In the genomic region with DNA sequence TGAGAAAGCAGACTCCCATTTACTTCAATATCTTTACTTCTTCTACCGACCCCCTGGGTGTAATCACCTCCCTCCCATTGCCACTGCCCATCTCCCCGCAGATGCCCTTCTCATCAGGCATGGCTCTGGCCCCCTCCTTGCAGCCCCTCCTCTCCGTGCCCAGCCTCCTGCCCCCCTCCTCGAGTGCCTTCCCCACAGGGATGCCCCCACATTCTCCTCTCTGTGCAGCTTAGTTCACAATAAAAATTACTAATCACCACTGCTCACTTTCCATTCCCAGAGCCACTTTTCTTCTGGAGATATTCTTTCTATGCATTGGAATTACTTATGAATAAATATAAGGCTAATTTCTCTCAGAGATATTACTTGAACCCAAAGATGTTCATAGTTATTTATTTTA, we compare ENCODE assay signal across 23 cellular contexts. TPM values are rescaled to one million over a fixed set of nuclear protein-coding genes. Genes with fewer than 3 reads are reported as not detected.
A peak's percentile ranks its signal among the peaks of the same experiment; 100 is the strongest.
DNase-seq lines count a peak whose midpoint lies in the region; ATAC-seq lines count a peak whose summit lies in the region.
"Had no signal": no experiment of that assay in that cellular context is flagged by ENCODE, and none has a peak within 500 bp of the region (broad histone marks: within the 10 kb centered on the region; RNA-seq: fewer than 3 reads in every experiment).

No MANE protein-coding gene starts in this region.

- peak overlapping the region; percentile 84 for H3K27ac Mint-ChIP-seq in activated T-cell treated with anti-CD3 and anti-CD28 coated beads, Interleukin-2, amount 50 U/mL, for 24 hours
- peak overlapping the region; percentile 16 for H3K27ac Mint-ChIP-seq in activated CD8-positive, alpha-beta T cell treated with anti-CD3 and anti-CD28 coated beads, Interleukin-2, amount 10 ng/mL, durations not matched to agents 7 days and 5 days
- H3K27ac Mint-ChIP-seq in activated naive CD4-positive, alpha-beta T cell treated with anti-CD3 and anti-CD28 coated beads for 36 hours, result no peak overlapping the region

- H3K27ac ChIP-seq in BLaER1, result peak overlapping the region; percentile 44; the same call in 1 of the 2 replicates
- H3K27ac ChIP-seq: GM23248 had no signal

- peaks cover 50% of the 10 kb centered on the region for H3K27me3 Mint-ChIP-seq in activated T-cell treated with anti-CD3 and anti-CD28 coated beads, Interleukin-2, amount 50 U/mL, for 24 hours
- peaks cover 26% of the 10 kb centered on the region for H3K27me3 Mint-ChIP-seq in activated CD8-positive, alpha-beta T cell treated with anti-CD3 and anti-CD28 coated beads, Interleukin-2, amount 10 ng/mL, durations not matched to agents 7 days and 5 days (ENCODE audit: low read depth)
- H3K27me3 Mint-ChIP-seq in activated naive CD4-positive, alpha-beta T cell treated with anti-CD3 and anti-CD28 coated beads for 36 hours (ENCODE audit: low read depth), result peaks cover 18% of the 10 kb centered on the region

- no peaks in the 10 kb centered on the region for H4K20me1 ChIP-seq in BLaER1

- DNase-seq in activated T-cell treated with anti-CD3 and anti-CD28 coated beads, Interleukin-2, amount 50 U/mL, for 24 hours, result no peak
- no peak for DNase-seq in activated T-cell treated with anti-CD3 and anti-CD28 coated beads for 4 hours
- DNase-seq in activated CD8-positive, alpha-beta T cell treated with anti-CD3 and anti-CD28 coated beads, Interleukin-2, amount 10 ng/mL, durations not matched to agents 7 days and 5 days, result no peak
- peak; percentile 20 for DNase-seq in stimulated activated CD8-positive, alpha-beta memory T cell treated with anti-CD3 and anti-CD28 coated beads, Interleukin-4, amount 100 ng/mL, for 48 hours
- no peak for DNase-seq in activated naive CD4-positive, alpha-beta T cell treated with anti-CD3 and anti-CD28 coated beads for 36 hours
- no peak for DNase-seq in NCI-H2107 (lab: John Stamatoyannopoulos, UW)
- DNase-seq: 8988T, DMS53, GM23248, MG63, NCI-H1417, NCI-H1694 treated with DMSO at 0.1 percent for 48 hours, NCI-H2081 treated with DMSO at 0.1 percent for 48 hours, NCI-H446, NCI-H526, OCI-M1 had no signal

- H3K36me3 ChIP-seq in BLaER1, result no peaks in the 10 kb centered on the region
- H3K36me3 ChIP-seq: HAP-1, MG63 had no signal

- 0 out of 2 replicates have a peak overlapping the region, but pooled peaks have one; percentile 13 for H3K9ac ChIP-seq in BLaER1
- H3K9ac ChIP-seq: GM23248 had no signal

- H3K36me3 Mint-ChIP-seq in activated T-cell treated with anti-CD3 and anti-CD28 coated beads, Interleukin-2, amount 50 U/mL, for 24 hours (ENCODE audit: low read depth), result no peaks in the 10 kb centered on the region
- H3K36me3 Mint-ChIP-seq in activated CD8-positive, alpha-beta T cell treated with anti-CD3 and anti-CD28 coated beads, Interleukin-2, amount 10 ng/mL, durations not matched to agents 7 days and 5 days (ENCODE audit: low read depth), result no peaks in the 10 kb centered on the region
- no peaks in the 10 kb centered on the region for H3K36me3 Mint-ChIP-seq in activated naive CD4-positive, alpha-beta T cell treated with anti-CD3 and anti-CD28 coated beads for 36 hours (ENCODE audit: low read depth)

- no peaks in the 10 kb centered on the region for H3K9me3 Mint-ChIP-seq in activated T-cell treated with anti-CD3 and anti-CD28 coated beads, Interleukin-2, amount 50 U/mL, for 24 hours
- H3K9me3 Mint-ChIP-seq in activated CD8-positive, alpha-beta T cell treated with anti-CD3 and anti-CD28 coated beads, Interleukin-2, amount 10 ng/mL, durations not matched to agents 7 days and 5 days (ENCODE audit: insufficient read depth), result no peaks in the 10 kb centered on the region
- H3K9me3 Mint-ChIP-seq in activated naive CD4-positive, alpha-beta T cell treated with anti-CD3 and anti-CD28 coated beads for 36 hours, result no peaks in the 10 kb centered on the region

- peak overlapping the region; percentile 88 for H3K4me2 ChIP-seq in BLaER1

- intact Hi-C loops in activated naive CD4-positive, alpha-beta T cell treated with anti-CD3 and anti-CD28 coated beads for 36 hours (cut with micrococcal nuclease), result no loop called here

- no peaks in the 10 kb centered on the region for H3K27me3 ChIP-seq in BLaER1

- no peak for ATAC-seq in activated CD8-positive, alpha-beta T cell treated with anti-CD3 and anti-CD28 coated beads, Interleukin-2, amount 10 ng/mL, durations not matched to agents 7 days and 5 days
- no peak for ATAC-seq in HG02870 (IDR thresholded peaks at IDR 0.05; ENCODE audit: unreplicated experiment)
- ATAC-seq: K562, Right ventricle myocardium inferior had no signal

- H3K4me1 ChIP-seq in BLaER1, result peaks cover 74% of the 10 kb centered on the region
- H3K4me1 ChIP-seq: HAP-1 had no signal

- no peak overlapping the region for H3K4me3 ChIP-seq in BLaER1
- H3K4me3 ChIP-seq: GM23248, HAP-1, K562, MG63 had no signal

- POLR2A ChIA-PET in activated CD8-positive, alpha-beta T cell treated with anti-CD3 and anti-CD28 coated beads, Interleukin-2, amount 10 ng/mL, durations not matched to agents 7 days and 5 days (lab: Charles Lee), result no interaction called here

- H3K9me3 ChIP-seq in BLaER1, result no peaks in the 10 kb centered on the region
- H3K9me3 ChIP-seq: HAP-1, MG63 had no signal

- H3K4me1 Mint-ChIP-seq in activated T-cell treated with anti-CD3 and anti-CD28 coated beads, Interleukin-2, amount 50 U/mL, for 24 hours (ENCODE audit: low read depth), result peaks cover 38% of the 10 kb centered on the region
- H3K4me1 Mint-ChIP-seq in activated CD8-positive, alpha-beta T cell treated with anti-CD3 and anti-CD28 coated beads, Interleukin-2, amount 10 ng/mL, durations not matched to agents 7 days and 5 days (ENCODE audit: low read depth), result peaks cover 51% of the 10 kb centered on the region
- H3K4me1 Mint-ChIP-seq in activated naive CD4-positive, alpha-beta T cell treated with anti-CD3 and anti-CD28 coated beads for 36 hours (ENCODE audit: low read depth), result peaks cover 11% of the 10 kb centered on the region

- CTCF ChIA-PET in activated CD8-positive, alpha-beta T cell treated with anti-CD3 and anti-CD28 coated beads, Interleukin-2, amount 10 ng/mL, durations not matched to agents 7 days and 5 days (lab: Charles Lee), result no interaction called here
- CTCF ChIA-PET in activated naive CD4-positive, alpha-beta T cell treated with anti-CD3 and anti-CD28 coated beads for 36 hours (lab: Charles Lee), result interaction anchor here (0.6 kb wide), 1 partner anchor 11 kb away, joined by 4 read pairs; no protein-coding TSS in a partner anchor

- H3K4me3 Mint-ChIP-seq in activated T-cell treated with anti-CD3 and anti-CD28 coated beads, Interleukin-2, amount 50 U/mL, for 24 hours, result no peak overlapping the region
- no peak overlapping the region for H3K4me3 Mint-ChIP-seq in activated CD8-positive, alpha-beta T cell treated with anti-CD3 and anti-CD28 coated beads, Interleukin-2, amount 10 ng/mL, durations not matched to agents 7 days and 5 days
- no peak overlapping the region for H3K4me3 Mint-ChIP-seq in activated naive CD4-positive, alpha-beta T cell treated with anti-CD3 and anti-CD28 coated beads for 36 hours

RNA-seq across cellular contexts. Expression of a gene that starts 22.1 kb away (rescaled TPM):
- 1 to 10 TPM in 1 of 2 experiments, under 1 TPM in 1; 0.63 to 1.0 TPM for total RNA-seq in activated CD8-positive, alpha-beta T cell treated with anti-CD3 and anti-CD28 coated beads, Interleukin-2, amount 10 ng/mL, durations not matched to agents 7 days and 5 days
- total RNA-seq in activated naive CD4-positive, alpha-beta T cell treated with anti-CD3 and anti-CD28 coated beads for 36 hours, result under 1 TPM; 0.22 to 0.31 TPM
- total RNA-seq: SK-MEL-5 had no signal

RNA-seq across cellular contexts. Expression of a gene that starts 31.3 kb away (rescaled TPM):
- not detected for total RNA-seq in activated CD8-positive, alpha-beta T cell treated with anti-CD3 and anti-CD28 coated beads, Interleukin-2, amount 10 ng/mL, durations not matched to agents 7 days and 5 days
- total RNA-seq in activated naive CD4-positive, alpha-beta T cell treated with anti-CD3 and anti-CD28 coated beads for 36 hours, result not detected
- total RNA-seq: GM23248, K562, LHCN-M2, Right ventricle myocardium inferior, SK-MEL-5 had no signal

RNA-seq across cellular contexts. Expression of a gene that starts 35.4 kb away (rescaled TPM):
- total RNA-seq in activated CD8-positive, alpha-beta T cell treated with anti-CD3 and anti-CD28 coated beads, Interleukin-2, amount 10 ng/mL, durations not matched to agents 7 days and 5 days, result 100 to 1,000 TPM; 153 to 172 TPM
- total RNA-seq in activated naive CD4-positive, alpha-beta T cell treated with anti-CD3 and anti-CD28 coated beads for 36 hours, result 10 to 100 TPM; 30.1 to 34.5 TPM

Comparison
In these comparisons a context has a peak if more than half of its experiments do, and no peak if none do; other contexts are left out.
1. RNA of a gene that starts 35.4 kb away (total RNA-seq): 153 to 172 TPM in activated CD8-positive, alpha-beta T cell treated with anti-CD3 and anti-CD28 coated beads, Interleukin-2, amount 10 ng/mL, durations not matched to agents 7 days and 5 days; 30.1 to 34.5 TPM in activated naive CD4-positive, alpha-beta T cell treated with anti-CD3 and anti-CD28 coated beads for 36 hours; every median in the first group is over 4 times any median in the second.